In genomic region chr19:3343619-3344502, GRCh38 we compare ENCODE assay signal across 8 cellular contexts. TPM values are rescaled to one million over a fixed set of nuclear protein-coding genes. Genes with fewer than 3 reads are reported as not detected.
DNase-seq lines count a peak whose midpoint lies in the region; ATAC-seq and TF ChIP-seq lines count a peak whose summit lies in the region.

No MANE protein-coding gene starts in this region.

- no peaks in the 10 kb centered on the region for H3K36me3 Mint-ChIP-seq in mesothelial cell of epicardium

- H3K27ac Mint-ChIP-seq in stimulated activated naive CD8-positive, alpha-beta T cell treated with anti-CD3 and anti-CD28 coated beads, Interleukin-15, amount 100 ng/mL, for 72 hours, result no peak overlapping the region
- H3K27ac Mint-ChIP-seq in mesothelial cell of epicardium, result no peak overlapping the region

- DNase-seq in CD1c-positive myeloid dendritic cell (ENCODE audit: extremely low spot score), result peak; percentile 89
- DNase-seq in HL-60 (ENCODE audit: low read depth in 1 of 2, low spot score in 1 of 2), result peak; percentile 80 to 89
- peak; percentile 88 to 94 for DNase-seq in cardiac fibroblast (ENCODE audit: low read depth in 2 of 2)
- DNase-seq in left lobe of liver (ENCODE audit: low spot score), result peak; percentile 97
- DNase-seq in stimulated activated naive CD8-positive, alpha-beta T cell treated with anti-CD3 and anti-CD28 coated beads, Interleukin-15, amount 100 ng/mL, for 72 hours, result peak in 1 of 2 donors; percentile 66
- DNase-seq in mesothelial cell of epicardium (ENCODE audit: low spot score in 2 of 2, unreplicated experiment in 2 of 2), result no peak

- ATAC-seq in SK-N-SH treated with all-trans-retinoic acid at 6 μM for 48 hours (peak; percentile 99), left lobe of liver (peak; percentile 79), GM18870 (IDR thresholded peaks at IDR 0.05; ENCODE audit: unreplicated experiment) (no peak)
- peak; percentile 90 for ATAC-seq in stimulated activated naive CD8-positive, alpha-beta T cell treated with anti-CD3 and anti-CD28 coated beads, Interleukin-15, amount 100 ng/mL, for 72 hours

- H3K27ac ChIP-seq in HL-60 (replicated peaks), result peak overlapping the region; percentile 48

- H3K27me3 Mint-ChIP-seq in stimulated activated naive CD8-positive, alpha-beta T cell treated with anti-CD3 and anti-CD28 coated beads, Interleukin-15, amount 100 ng/mL, for 72 hours, result no peaks in the 10 kb centered on the region
- H3K27me3 Mint-ChIP-seq in mesothelial cell of epicardium (ENCODE audit: low read depth), result peaks cover 37% of the 10 kb centered on the region

- TF ChIP-seq CTCF in HL-60 (IDR thresholded peaks at IDR 0.05; ENCODE audit: insufficient read depth, low read length) (no peak), cardiac fibroblast (IDR thresholded peaks at IDR 0.05; ENCODE audit: low read depth, low read length) (no peak), mesothelial cell of epicardium (IDR thresholded peaks at IDR 0.05; ENCODE audit: unreplicated experiment) (no peak)

- H3K4me1 Mint-ChIP-seq in stimulated activated naive CD8-positive, alpha-beta T cell treated with anti-CD3 and anti-CD28 coated beads, Interleukin-15, amount 100 ng/mL, for 72 hours, result peaks cover 2% of the 10 kb centered on the region
- H3K4me1 Mint-ChIP-seq in mesothelial cell of epicardium, result no peaks in the 10 kb centered on the region

- no peaks in the 10 kb centered on the region for H3K27me3 ChIP-seq in HL-60 (ENCODE audit: insufficient read depth, poor library complexity, severe bottlenecking)

- H3K4me3 Mint-ChIP-seq in stimulated activated naive CD8-positive, alpha-beta T cell treated with anti-CD3 and anti-CD28 coated beads, Interleukin-15, amount 100 ng/mL, for 72 hours, result peak overlapping the region; percentile 24 to 47
- H3K4me3 Mint-ChIP-seq in mesothelial cell of epicardium, result no peak overlapping the region

- H3K9me3 Mint-ChIP-seq in stimulated activated naive CD8-positive, alpha-beta T cell treated with anti-CD3 and anti-CD28 coated beads, Interleukin-15, amount 100 ng/mL, for 72 hours, result no peaks in the 10 kb centered on the region
- no peaks in the 10 kb centered on the region for H3K9me3 Mint-ChIP-seq in mesothelial cell of epicardium

- peak overlapping the region; percentile 28 for H3K4me3 ChIP-seq in HL-60 (replicated peaks; ENCODE audit: insufficient read depth, low read length)
- H3K4me3 ChIP-seq in cardiac fibroblast (replicated peaks in 1 of 2; ENCODE audit: low read depth in 2 of 2, low read length in 2 of 2), result peak overlapping the region in 1 of 2 donors; percentile 45

TF ChIP-seq in SK-N-SH treated with all-trans-retinoic acid at 6 μM for 48 hours, 23 proteins besides CTCF, POLR2A, EP300 and RAD21:
- TF ChIP-seq GLIS3 (CRISPR knock-in tag; IDR thresholded peaks at IDR 0.05), result 0 out of 2 replicates have a peak, but pooled peaks have one; percentile 80
- peak; percentile 60; the same call in 1 of the 2 replicates for TF ChIP-seq ZFP3 (CRISPR knock-in tag; IDR thresholded peaks at IDR 0.05)
- TF ChIP-seq TOX (CRISPR knock-in tag; IDR thresholded peaks at IDR 0.05; ENCODE audit: borderline replicate concordance), result no peak
- TF ChIP-seq CSDC2 (CRISPR knock-in tag; IDR thresholded peaks at IDR 0.05), result 0 out of 2 replicates have a peak, but pooled peaks have one; percentile 26
- TF ChIP-seq TSHZ2 (CRISPR knock-in tag; IDR thresholded peaks at IDR 0.05), result 0 out of 2 replicates have a peak, but pooled peaks have one; percentile 39
- TF ChIP-seq TCF4 (CRISPR knock-in tag; IDR thresholded peaks at IDR 0.05; ENCODE audit: borderline replicate concordance), result no peak

RNA-seq across cellular contexts. Expression of gene NFIC, which starts 22.5 kb away (rescaled TPM):
- total RNA-seq in left lobe of liver (203 TPM), mesothelial cell of epicardium (28.6 to 32.9 TPM (median 32.2 TPM) in 3 replicates)

Comparison
In these comparisons a context has a peak if more than half of its experiments do, and no peak if none do; other contexts are left out.
1. DNase-seq: peak in CD1c-positive myeloid dendritic cell (single experiment), HL-60 (2 of 2), cardiac fibroblast (2 of 2) and left lobe of liver (single experiment); none in mesothelial cell of epicardium (0 of 2).